Comparison of ENCODE assay signal across 36 cellular contexts in the genomic region with DNA sequence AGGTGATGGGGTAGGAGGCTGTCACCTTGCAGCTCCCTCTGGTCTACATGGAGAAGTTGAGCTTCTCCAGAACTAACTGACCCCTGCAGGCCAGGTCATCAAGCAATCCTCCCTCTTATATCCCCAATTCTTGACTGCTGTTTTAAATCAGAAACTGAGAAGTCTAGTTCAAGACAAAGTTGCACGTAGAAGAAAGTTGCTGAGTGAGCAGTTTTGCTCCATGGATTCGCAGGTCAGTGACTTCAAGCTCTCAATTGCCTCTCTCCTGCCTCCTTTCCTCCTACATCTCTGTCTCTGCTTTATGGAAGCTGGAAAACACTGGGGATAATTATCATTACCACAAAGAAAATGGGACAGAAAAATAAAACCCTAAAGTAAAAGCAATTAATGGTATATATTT. TPM values are rescaled to one million over a fixed set of nuclear protein-coding genes. Genes with fewer than 3 reads are reported as not detected.
"Had no signal": no experiment of that assay in that cellular context is flagged by ENCODE, and none has a peak within 500 bp of the region (broad histone marks: within the 10 kb centered on the region; RNA-seq: fewer than 3 reads in every experiment).

No MANE protein-coding gene starts in this region.

- H3K27ac ChIP-seq: ascending aorta, body of pancreas, RWPE1, SJCRH30 had no signal

- H3K27me3 Mint-ChIP-seq: activated B cell treated with CpG ODN at 0.5 μM for 24 hours; activated CD4-positive, alpha-beta T cell treated with anti-CD3 and anti-CD28 coated beads, Interleukin-2, amount 10 ng/mL, durations not matched to agents 24 days and 14 days; activated naive CD4-positive, alpha-beta T cell treated with anti-CD3 and anti-CD28 coated beads, Interleukin-2, amount 10 ng/mL, durations not matched to agents 7 days and 5 days; activated naive CD8-positive, alpha-beta T cell treated with anti-CD3 and anti-CD28 coated beads, Interleukin-2, amount 50 U/mL, for 24 hours; T-helper 17 cell had no signal

- H3K27me3 ChIP-seq: ascending aorta, body of pancreas, SJCRH30 had no signal

- H3K4me1 ChIP-seq: ascending aorta, body of pancreas, SJCRH30 had no signal

- H3K4me3 Mint-ChIP-seq: activated B cell treated with CpG ODN at 0.5 μM for 24 hours; activated CD4-positive, alpha-beta T cell treated with anti-CD3 and anti-CD28 coated beads, Interleukin-2, amount 10 ng/mL, durations not matched to agents 24 days and 14 days; activated naive CD4-positive, alpha-beta T cell treated with anti-CD3 and anti-CD28 coated beads, Interleukin-2, amount 10 ng/mL, durations not matched to agents 7 days and 5 days; activated naive CD8-positive, alpha-beta T cell treated with anti-CD3 and anti-CD28 coated beads, Interleukin-2, amount 50 U/mL, for 24 hours; T-helper 17 cell had no signal

- H3K36me3 ChIP-seq: ascending aorta, SJCRH30 had no signal

- ATAC-seq: activated naive CD8-positive, alpha-beta T cell treated with anti-CD3 and anti-CD28 coated beads, Interleukin-2, amount 50 U/mL, for 24 hours; body of pancreas; Panc1; T-helper 17 cell had no signal

- H3K4me3 ChIP-seq: ascending aorta, body of pancreas, SJCRH30 had no signal

- H3K9ac ChIP-seq: SK-N-SH had no signal

- H3K4me2 ChIP-seq: SK-N-SH had no signal

- DNase-seq: activated B cell treated with CpG ODN at 0.5 μM for 24 hours; activated CD4-positive, alpha-beta T cell treated with anti-CD3 and anti-CD28 coated beads for 1 hour; activated CD4-positive, alpha-beta T cell treated with anti-CD3 and anti-CD28 coated beads, Interleukin-2, amount 10 ng/mL, durations not matched to agents 24 days and 14 days; activated CD4-positive, alpha-beta T cell treated with anti-CD3 and anti-CD28 coated beads, Interleukin-2, amount 50 U/mL, for 48 hours; activated gamma-delta T cell treated with Interleukin-2 at 50 U/mL for 16 hours; activated naive CD4-positive, alpha-beta T cell treated with anti-CD3 and anti-CD28 coated beads, Interleukin-2, amount 10 ng/mL, durations not matched to agents 7 days and 5 days; activated naive CD8-positive, alpha-beta T cell treated with anti-CD3 and anti-CD28 coated beads, Interleukin-2, amount 50 U/mL, for 24 hours; activated T-cell treated with anti-CD3 and anti-CD28 coated beads for 4 hours; activated T-cell treated with anti-CD3 and anti-CD28 coated beads, Interleukin-2, amount 50 U/mL, for 48 hours; amniotic stem cell; body of pancreas; central memory CD4-positive, alpha-beta T cell; KG1; MV-4-11; NCI-H1092 treated with DMSO at 0.1 percent for 48 hours; NCI-H1417 treated with DMSO at 0.1 percent for 48 hours; NCI-H1694; NCI-H2029; NCI-H2107; NCI-H2171 treated with DMSO at 0.1 percent for 48 hours; NCI-H226; NCI-H69; NK-92 treated with Interleukin-12 subunit alpha and Interleukin-12 subunit beta, amount 100 ng/mL, for 24 hours; OCI-M1; Right ventricle myocardium superior; SJCRH30; SK-N-SH; T-helper 17 cell; T-helper 9 cell had no signal

- FAIRE-seq: bronchial epithelial cell had no signal

- H3K27ac Mint-ChIP-seq: activated B cell treated with CpG ODN at 0.5 μM for 24 hours; activated naive CD8-positive, alpha-beta T cell treated with anti-CD3 and anti-CD28 coated beads, Interleukin-2, amount 50 U/mL, for 24 hours; activated T-helper 2 cell treated with anti-CD3 and anti-CD28 coated beads, Interferon-gamma antibody, Interleukin-2, Interleukin-4, amounts not matched to agents 10 μg/mL and 5 μg/mL and 100 μg/mL, durations not matched to agents 14 hours and 24 hours and 36 hours; T-helper 17 cell had no signal

- H3K9me3 ChIP-seq: ascending aorta, body of pancreas, SJCRH30, SK-N-SH had no signal

RNA-seq across cellular contexts. Expression of a gene that starts 32.8 kb away (rescaled TPM):
- total RNA-seq: ascending aorta, NCI-H460 had no signal

RNA-seq across cellular contexts. Expression of a gene that starts 58.4 kb away (rescaled TPM):
- total RNA-seq: activated B cell treated with CpG ODN at 0.5 μM for 24 hours; activated T-helper 2 cell treated with anti-CD3 and anti-CD28 coated beads, Interferon-gamma antibody, Interleukin-2, Interleukin-4, amounts not matched to agents 10 μg/mL and 5 μg/mL and 100 μg/mL, durations not matched to agents 14 hours and 24 hours and 36 hours; ascending aorta; body of pancreas; LHCN-M2; NCI-H460; SJCRH30 had no signal
- polyA plus RNA-seq: SK-N-SH had no signal
